ENCODE assay signal across 9 cellular contexts in genomic region chr3:186785517-186786018, GRCh38. TPM values are rescaled to one million over a fixed set of nuclear protein-coding genes. Genes with fewer than 3 reads are reported as not detected.
DNase-seq lines count a peak whose midpoint lies in the region; TF ChIP-seq lines count a peak whose summit lies in the region.
"Had no signal": no experiment of that assay in that cellular context is flagged by ENCODE, and none has a peak within 500 bp of the region (broad histone marks: within the 10 kb centered on the region; RNA-seq: fewer than 3 reads in every experiment).

No MANE protein-coding gene starts in this region.

- 0 out of 2 replicates have a peak, but pooled peaks cover 8% of the 10 kb centered on the region for H3K4me1 ChIP-seq in iPS-20b (ENCODE audit: insufficient read depth, low read length)
- H3K4me1 ChIP-seq in subcutaneous abdominal adipose tissue (ENCODE audit: control insufficient read depth in 5 of 5, insufficient read depth in 5 of 5, low read length in 5 of 5): peaks cover 10 to 51% (median 49%) of the 10 kb centered on the region in 5 donors

- intact Hi-C loops in activated T-helper 2 cell treated with anti-CD3 and anti-CD28 coated beads, Interferon-gamma antibody, Interleukin-2, Interleukin-4, amounts not matched to agents 10 μg/mL and 5 μg/mL and 100 μg/mL, durations not matched to agents 14 hours and 24 hours and 36 hours (cut with micrococcal nuclease): no loop called here

- peak overlapping the region; percentile 99 for H3K27ac Mint-ChIP-seq in T-helper 2 cell treated with Interferon-gamma antibody and Interleukin-4, amounts not matched to agents 5 μg/mL and 100 μg/mL, for 36 hours
- H3K27ac Mint-ChIP-seq in activated T-helper 2 cell treated with anti-CD3 and anti-CD28 coated beads, Interferon-gamma antibody, Interleukin-2, Interleukin-4, amounts not matched to agents 10 μg/mL and 5 μg/mL and 100 μg/mL, durations not matched to agents 14 hours and 24 hours and 36 hours: peak overlapping the region; percentile 99

- H3K9me3 Mint-ChIP-seq in T-helper 2 cell treated with Interferon-gamma antibody and Interleukin-4, amounts not matched to agents 5 μg/mL and 100 μg/mL, for 36 hours: no peaks in the 10 kb centered on the region
- H3K9me3 Mint-ChIP-seq in activated T-helper 2 cell treated with anti-CD3 and anti-CD28 coated beads, Interferon-gamma antibody, Interleukin-2, Interleukin-4, amounts not matched to agents 10 μg/mL and 5 μg/mL and 100 μg/mL, durations not matched to agents 14 hours and 24 hours and 36 hours: no peaks in the 10 kb centered on the region

- H3K9ac ChIP-seq in iPS-20b (ENCODE audit: low read depth, low read length) (peak overlapping the region; percentile 100), subcutaneous abdominal adipose tissue (ENCODE audit: low read length in 5 of 5) (peak overlapping the region; percentile 19 to 100 (median 100))

- TF ChIP-seq CTCF in RWPE1 (conservative IDR thresholded peaks at IDR 0.05; ENCODE audit: low read depth): no peak

- H3K27me3 Mint-ChIP-seq in T-helper 2 cell treated with Interferon-gamma antibody and Interleukin-4, amounts not matched to agents 5 μg/mL and 100 μg/mL, for 36 hours (ENCODE audit: low read depth): no peaks in the 10 kb centered on the region
- no peaks in the 10 kb centered on the region for H3K27me3 Mint-ChIP-seq in activated T-helper 2 cell treated with anti-CD3 and anti-CD28 coated beads, Interferon-gamma antibody, Interleukin-2, Interleukin-4, amounts not matched to agents 10 μg/mL and 5 μg/mL and 100 μg/mL, durations not matched to agents 14 hours and 24 hours and 36 hours (ENCODE audit: low read depth)

- peaks cover 65% of the 10 kb centered on the region for H3K36me3 Mint-ChIP-seq in T-helper 2 cell treated with Interferon-gamma antibody and Interleukin-4, amounts not matched to agents 5 μg/mL and 100 μg/mL, for 36 hours (ENCODE audit: low read depth)
- H3K36me3 Mint-ChIP-seq in activated T-helper 2 cell treated with anti-CD3 and anti-CD28 coated beads, Interferon-gamma antibody, Interleukin-2, Interleukin-4, amounts not matched to agents 10 μg/mL and 5 μg/mL and 100 μg/mL, durations not matched to agents 14 hours and 24 hours and 36 hours (ENCODE audit: low read depth): peaks cover 75% of the 10 kb centered on the region

- H3K27ac ChIP-seq in iPS-20b (ENCODE audit: low read length) (no peak overlapping the region), subcutaneous abdominal adipose tissue (ENCODE audit: low read depth, low read length) (peak overlapping the region; percentile 100), RWPE1 (no peak overlapping the region)

- peaks cover 38% of the 10 kb centered on the region for H3K4me1 Mint-ChIP-seq in T-helper 2 cell treated with Interferon-gamma antibody and Interleukin-4, amounts not matched to agents 5 μg/mL and 100 μg/mL, for 36 hours (ENCODE audit: low read depth)
- H3K4me1 Mint-ChIP-seq in activated T-helper 2 cell treated with anti-CD3 and anti-CD28 coated beads, Interferon-gamma antibody, Interleukin-2, Interleukin-4, amounts not matched to agents 10 μg/mL and 5 μg/mL and 100 μg/mL, durations not matched to agents 14 hours and 24 hours and 36 hours (ENCODE audit: low read depth): peaks cover 39% of the 10 kb centered on the region

- no peaks in the 10 kb centered on the region for H3K27me3 ChIP-seq in iPS-20b (ENCODE audit: insufficient read depth, low read length)
- H3K27me3 ChIP-seq in subcutaneous abdominal adipose tissue (ENCODE audit: control insufficient read depth in 5 of 5, insufficient read depth in 4 of 5, low read length in 5 of 5): no peaks in the 10 kb centered on the region

- CTCF ChIA-PET in RWPE1 (lab: Yijun Ruan, JAX): interaction anchor here (0.5 to 0.9 kb wide), 2 partner anchors 168 to 1548 kb away, joined by 3 to 5 read pairs; no protein-coding TSS in a partner anchor

- peaks cover 71% of the 10 kb centered on the region for H3K36me3 ChIP-seq in iPS-20b (ENCODE audit: insufficient read depth, low read depth, low read length)
- peaks cover 54 to 61% (median 59%) of the 10 kb centered on the region in 5 donors for H3K36me3 ChIP-seq in subcutaneous abdominal adipose tissue (ENCODE audit: control insufficient read depth in 5 of 5, insufficient read depth in 5 of 5, low read length in 5 of 5)

- POLR2A ChIA-PET in RWPE1 (lab: Yijun Ruan, JAX; ENCODE audit: low non-redundant PET): no interaction called here

- DNase-seq in T-helper 2 cell treated with Interferon-gamma antibody and Interleukin-4, amounts not matched to agents 5 μg/mL and 100 μg/mL, for 36 hours (ENCODE audit: low spot score): no peak
- DNase-seq in T-helper 2 cell: no peak
- no peak for DNase-seq in activated T-helper 2 cell treated with anti-CD3 and anti-CD28 coated beads, Interferon-gamma antibody, Interleukin-2, Interleukin-4, amounts not matched to agents 10 μg/mL and 5 μg/mL and 100 μg/mL, durations not matched to agents 14 hours and 24 hours and 36 hours (ENCODE audit: low spot score)
- DNase-seq in inferior parietal cortex (ENCODE audit: extremely low spot score): no peak
- no peak for DNase-seq in RWPE1 (ENCODE audit: low spot score)
- no peak for DNase-seq in EL
- DNase-seq: C1 segment of cervical spinal cord had no signal

- H3K4me3 ChIP-seq in iPS-20b (ENCODE audit: low read length) (peak overlapping the region; percentile 99), subcutaneous abdominal adipose tissue (ENCODE audit: low read depth in 1 of 5, low read length in 5 of 5) (peak overlapping the region; percentile 83 to 100 (median 100))

- peak overlapping the region; percentile 98 for H3K4me3 Mint-ChIP-seq in T-helper 2 cell treated with Interferon-gamma antibody and Interleukin-4, amounts not matched to agents 5 μg/mL and 100 μg/mL, for 36 hours
- H3K4me3 Mint-ChIP-seq in activated T-helper 2 cell treated with anti-CD3 and anti-CD28 coated beads, Interferon-gamma antibody, Interleukin-2, Interleukin-4, amounts not matched to agents 10 μg/mL and 5 μg/mL and 100 μg/mL, durations not matched to agents 14 hours and 24 hours and 36 hours (ENCODE audit: low read depth): peak overlapping the region; percentile 96

- peaks cover 4% of the 10 kb centered on the region; the same call in 1 of the 2 replicates for H3K9me3 ChIP-seq in iPS-20b (ENCODE audit: insufficient read depth, low read depth, low read length)
- H3K9me3 ChIP-seq in subcutaneous abdominal adipose tissue (ENCODE audit: control insufficient read depth in 5 of 5, low read length in 5 of 5): no peaks in the 10 kb centered on the region

RNA-seq across cellular contexts. Expression of gene EIF4A2, which starts 2.2 kb away (rescaled TPM):
- 445 and 450 TPM in 2 replicates for total RNA-seq in activated T-helper 2 cell treated with anti-CD3 and anti-CD28 coated beads, Interferon-gamma antibody, Interleukin-2, Interleukin-4, amounts not matched to agents 10 μg/mL and 5 μg/mL and 100 μg/mL, durations not matched to agents 14 hours and 24 hours and 36 hours

RNA-seq across cellular contexts. Expression of gene RFC4, which starts 20.7 kb away (rescaled TPM):
- total RNA-seq in activated T-helper 2 cell treated with anti-CD3 and anti-CD28 coated beads, Interferon-gamma antibody, Interleukin-2, Interleukin-4, amounts not matched to agents 10 μg/mL and 5 μg/mL and 100 μg/mL, durations not matched to agents 14 hours and 24 hours and 36 hours: 97.2 and 105 TPM in 2 replicates

RNA-seq across cellular contexts. Expression of gene ADIPOQ, which starts 56.9 kb away (rescaled TPM):
- total RNA-seq in activated T-helper 2 cell treated with anti-CD3 and anti-CD28 coated beads, Interferon-gamma antibody, Interleukin-2, Interleukin-4, amounts not matched to agents 10 μg/mL and 5 μg/mL and 100 μg/mL, durations not matched to agents 14 hours and 24 hours and 36 hours: not detected in 2 replicates
